Comparison of ENCODE assay signal across 28 cellular contexts in genomic region chr2:182377467-182377866, GRCh38. TPM values are rescaled to one million over a fixed set of nuclear protein-coding genes. Genes with fewer than 3 reads are reported as not detected.
DNase-seq lines count a peak whose midpoint lies in the region; ATAC-seq, FAIRE-seq and TF ChIP-seq lines count a peak whose summit lies in the region.
"Had no signal": no experiment of that assay in that cellular context is flagged by ENCODE, and none has a peak within 500 bp of the region (broad histone marks: within the 10 kb centered on the region; RNA-seq: fewer than 3 reads in every experiment).

No MANE protein-coding gene starts in this region.

- POLR2A ChIA-PET in PC-3 (lab: Charles Lee; ENCODE audit: unreplicated experiment) = no interaction called here

- H3K9me2 ChIP-seq in PC-3 (replicated peaks; ENCODE audit: low read length) = no peaks in the 10 kb centered on the region

- CTCF ChIA-PET in PC-3 (lab: Charles Lee) = no interaction called here

- ATAC-seq in PC-3 (no peak; the same call in 1 of the 2 replicates), HG03342 (IDR thresholded peaks at IDR 0.05; ENCODE audit: unreplicated experiment) (no peak)
- ATAC-seq: A549 had no signal

- peak; percentile 22 for DNase-seq in PC-3
- DNase-seq in bronchial epithelial cell (ENCODE audit: low read depth) = peak; percentile 76
- DNase-seq in fibroblast of villous mesenchyme (ENCODE audit: low read depth) = peak; percentile 46
- DNase-seq in tibial artery = no peak
- no peak for DNase-seq in mucosa of gallbladder (ENCODE audit: low spot score)
- no peak for DNase-seq in NCI-H2227 (lab: John Stamatoyannopoulos, UW; ENCODE audit: unreplicated experiment)
- DNase-seq: C1 segment of cervical spinal cord; CD4-positive, alpha-beta memory T cell; COR-L47; DMS53; GOT3; IMR-90; KG1; MG63; NCI-H1105 treated with DMSO at 0.1 percent for 48 hours; NCI-H146; NCI-H1930; NCI-H2227 treated with DMSO at 0.1 percent for 48 hours; NCI-H526 treated with DMSO at 0.1 percent for 48 hours; Right ventricle myocardium superior had no signal

- no peak overlapping the region for H3K9ac ChIP-seq in PC-3 (ENCODE audit: low read length)

- no peak for FAIRE-seq in bronchial epithelial cell (lab: Jason Lieb, UNC)
- FAIRE-seq: A549, G401.6, RCC 7860 had no signal

- H3K4me3 ChIP-seq in PC-3 (ENCODE audit: low read length) (no peak overlapping the region), bronchial epithelial cell (ENCODE audit: low read depth, low read length) (no peak overlapping the region), fibroblast of villous mesenchyme (ENCODE audit: low read depth, low read length) (no peak overlapping the region), tibial artery (no peak overlapping the region)
- H3K4me3 ChIP-seq: A549, HAP-1, MG63 had no signal

- no peak overlapping the region for H2AFZ ChIP-seq in PC-3 (ENCODE audit: low read length)

- no peaks in the 10 kb centered on the region for H3K36me3 ChIP-seq in PC-3 (ENCODE audit: low read depth, low read length)
- H3K36me3 ChIP-seq in bronchial epithelial cell (ENCODE audit: control insufficient read depth, insufficient read depth, low read length) = no peaks in the 10 kb centered on the region
- H3K36me3 ChIP-seq in tibial artery = peaks cover 0 to 4% (median 0%) of the 10 kb centered on the region in 3 donors
- H3K36me3 ChIP-seq: HAP-1 had no signal

- H3K27ac ChIP-seq in PC-3 (ENCODE audit: low read length) (no peak overlapping the region), tibial artery (peak overlapping the region; percentile 5 to 54)
- H3K27ac ChIP-seq: A549 had no signal

- H3K9me3 ChIP-seq in PC-3 (ENCODE audit: low read length) = 0 out of 2 replicates have a peak, but pooled peaks cover 3% of the 10 kb centered on the region
- peaks cover 0 to 29% (median 6%) of the 10 kb centered on the region in 3 donors for H3K9me3 ChIP-seq in tibial artery
- H3K9me3 ChIP-seq: HAP-1 had no signal

- H3K79me2 ChIP-seq in PC-3 (ENCODE audit: low read length) = no peaks in the 10 kb centered on the region

- no TSS peak for BruUV-seq in PC-3 (replicated peaks; lab: Mats Ljungman, UMichigan)

- H3K27me3 ChIP-seq in PC-3 (ENCODE audit: low read length) = no peaks in the 10 kb centered on the region
- no peaks in the 10 kb centered on the region for H3K27me3 ChIP-seq in bronchial epithelial cell (ENCODE audit: control insufficient read depth, insufficient read depth, low read length)
- no peaks in the 10 kb centered on the region for H3K27me3 ChIP-seq in tibial artery
- H3K27me3 ChIP-seq: MG63 had no signal

- no peak overlapping the region for H3K4me2 ChIP-seq in PC-3 (ENCODE audit: low read length)
- H3K4me2 ChIP-seq: A549 had no signal

- H3K4me1 ChIP-seq in PC-3 (ENCODE audit: insufficient read depth, low read length) = peaks cover 20% of the 10 kb centered on the region
- peaks cover 0 to 48% (median 20%) of the 10 kb centered on the region in 4 donors for H3K4me1 ChIP-seq in tibial artery
- H3K4me1 ChIP-seq: HAP-1 had no signal

- intact Hi-C loops in PC-3 (cut with micrococcal nuclease) (loop anchor here (10.0 kb wide), 1 partner anchor 337 kb away; the partner anchor contains the start of gene DNAJC10), tibial artery (cut with DNase I; ENCODE audit: low total_unique reads) (loop anchor here (10.0 kb wide), 1 partner anchor 47 kb away; the partner anchor contains the start of gene PDE1A)

- no peaks in the 10 kb centered on the region for H4K20me1 ChIP-seq in PC-3 (ENCODE audit: low read length)

- H3F3A ChIP-seq in PC-3 (ENCODE audit: low read length, unreplicated experiment) = no peaks in the 10 kb centered on the region

- TF ChIP-seq CTCF in PC-3 (conservative IDR thresholded peaks at IDR 0.05; ENCODE audit: low read depth, low read length) = no peak
- TF ChIP-seq CTCF in bronchial epithelial cell (IDR thresholded peaks at IDR 0.05; ENCODE audit: insufficient read depth, low read length, severe bottlenecking) = no peak
- TF ChIP-seq CTCF in fibroblast of villous mesenchyme (IDR thresholded peaks at IDR 0.05; ENCODE audit: insufficient read depth, low read depth, low read length) = no peak
- no peak for TF ChIP-seq CTCF in tibial artery (IDR thresholded peaks at IDR 0.05)

RNA-seq across cellular contexts. Expression of gene PDE1A, which starts 49.4 kb away (rescaled TPM):
- not detected in 2 replicates for total RNA-seq in PC-3 (2014; rRNA removed)
- total RNA-seq in bronchial epithelial cell = 0.13 and 0.53 TPM in 2 replicates
- 1.7 and 1.9 TPM in 2 replicates for total RNA-seq in fibroblast of villous mesenchyme
- total RNA-seq in mucosa of gallbladder = 27.8 TPM
- total RNA-seq: CD4-positive, alpha-beta memory T cell; Daoy; OCI-LY7; SK-MEL-5 had no signal

Comparison
In these comparisons a context has a peak if more than half of its experiments do, and no peak if none do; other contexts are left out.
1. DNase-seq: peak in PC-3 (single experiment), bronchial epithelial cell (single experiment) and fibroblast of villous mesenchyme (single experiment); none in tibial artery (0 of 2), mucosa of gallbladder (single experiment) and NCI-H2227 (single experiment).